ENCODE assay signal across 9 cellular contexts in genomic region chr22:30212363-30212995, GRCh38. TPM values are rescaled to one million over a fixed set of nuclear protein-coding genes. Genes with fewer than 3 reads are reported as not detected.
A peak's percentile ranks its signal among the peaks of the same experiment; 100 is the strongest.
DNase-seq lines count a peak whose midpoint lies in the region; ATAC-seq, FAIRE-seq and TF ChIP-seq lines count a peak whose summit lies in the region.
"Had no signal": no experiment of that assay in that cellular context is flagged by ENCODE, and none has a peak within 500 bp of the region (broad histone marks: within the 10 kb centered on the region; RNA-seq: fewer than 3 reads in every experiment).

No MANE protein-coding gene starts in this region.

- H3K27me3 ChIP-seq in body of pancreas (no peaks in the 10 kb centered on the region), lower lobe of right lung (ENCODE audit: low read depth) (no peaks in the 10 kb centered on the region)

- H3K4me1 ChIP-seq in body of pancreas (peaks cover 35% of the 10 kb centered on the region), lower lobe of right lung (peaks cover 32% of the 10 kb centered on the region)

- 32 to 48% methylated on average over 4 to 5 of the region's 5 CpGs for WGBS in body of pancreas, 2 donors

- H3K27ac ChIP-seq in body of pancreas (peak overlapping the region; percentile 72 to 80 (median 78)), lower lobe of right lung (peak overlapping the region; percentile 50)

- H3K4me3 ChIP-seq in body of pancreas (no peak overlapping the region), lower lobe of right lung (no peak overlapping the region)

- intact Hi-C loops in body of pancreas (cut with DNase I) = no loop called here
- intact Hi-C loops in lower lobe of right lung (cut with DNase I) = no loop called here

- no peak for FAIRE-seq in GM12892 (lab: Jason Lieb, UNC)

- H3K36me3 ChIP-seq in body of pancreas (replicated peaks in 1 of 2; ENCODE audit: insufficient read depth in 1 of 2, low read depth in 2 of 2) = no peaks in the 10 kb centered on the region
- no peaks in the 10 kb centered on the region for H3K36me3 ChIP-seq in lower lobe of right lung

- ATAC-seq in body of pancreas (peak; percentile 78), lower lobe of right lung (peak; percentile 94 to 95), GM18511 (IDR thresholded peaks at IDR 0.05; ENCODE audit: unreplicated experiment) (no peak)

- DNase-seq in CD1c-positive myeloid dendritic cell (ENCODE audit: extremely low spot score) = peak; percentile 88
- DNase-seq in LoVo (ENCODE audit: low spot score) = peak; percentile 71
- peak; percentile 68 to 92 (median 87) for DNase-seq in body of pancreas
- peak; percentile 92 for DNase-seq in lower lobe of right lung
- no peak for DNase-seq in GM12892 (ENCODE audit: insufficient read length)
- no peak for DNase-seq in superior temporal gyrus (ENCODE audit: extremely low spot score)
- no peak for DNase-seq in COR-L47 (lab: John Stamatoyannopoulos, UW)

- TF ChIP-seq POLR2A in body of pancreas (IDR thresholded peaks at IDR 0.05) (no peak), GM12892 (IDR thresholded peaks at IDR 0.05; ENCODE audit: low read depth, low read length) (no peak)

- H3K9me3 ChIP-seq in body of pancreas = no peaks in the 10 kb centered on the region
- no peaks in the 10 kb centered on the region for H3K9me3 ChIP-seq in lower lobe of right lung

- no peak for TF ChIP-seq CTCF in body of pancreas (IDR thresholded peaks at IDR 0.05)
- no peak for TF ChIP-seq CTCF in lower lobe of right lung (IDR thresholded peaks at IDR 0.05)

RNA-seq across cellular contexts. Expression of gene LIF, which starts 34.1 kb away (rescaled TPM):
- total RNA-seq in body of pancreas (1 to 10 TPM in 1 of 2 donors, under 1 TPM in 1; 0.52 to 1.3 TPM), lower lobe of right lung (3.1 TPM)
- 1.2 TPM for polyA plus RNA-seq in GM12892 (2012; ENCODE audit: missing spikeins)

RNA-seq across cellular contexts. Expression of gene OSM, which starts 54.2 kb away (rescaled TPM):
- total RNA-seq in body of pancreas (not detected), lower lobe of right lung (1.1 TPM)
- not detected for polyA plus RNA-seq in GM12892 (2012; ENCODE audit: missing spikeins)
- total RNA-seq: glomerular endothelial cell had no signal

Comparison
In these comparisons a context has a peak if more than half of its experiments do, and no peak if none do; other contexts are left out.
1. DNase-seq: peak in CD1c-positive myeloid dendritic cell (single experiment), LoVo (single experiment), body of pancreas (4 of 4) and lower lobe of right lung (single experiment); none in GM12892 (single experiment), superior temporal gyrus (single experiment) and COR-L47 (single experiment).